In genomic region chr3:138036572-138036971, GRCh38 we compare ENCODE assay signal across 1 cellular context.
TF ChIP-seq lines count a peak whose summit lies in the region.

No MANE protein-coding gene starts in this region.

TF ChIP-seq in WTC11, 78 proteins besides CTCF, POLR2A, EP300 and RAD21 (continued from another document):
- TF ChIP-seq ARID4B (CRISPR knock-in tag; IDR thresholded peaks at IDR 0.05; ENCODE audit: borderline replicate concordance) (no peak), TEAD1 (CRISPR knock-in tag; IDR thresholded peaks at IDR 0.05) (no peak), ATF6 (CRISPR knock-in tag; IDR thresholded peaks at IDR 0.05) (no peak), GRHL2 (CRISPR knock-in tag; IDR thresholded peaks at IDR 0.05; ENCODE audit: insufficient replicate concordance, severe bottlenecking) (no peak)
